17 cellular contexts compared by ENCODE assay signal in genomic region chr13:40164137-40164536, GRCh38.
DNase-seq lines count a peak whose midpoint lies in the region; ATAC-seq, FAIRE-seq and TF ChIP-seq lines count a peak whose summit lies in the region.
"Had no signal": no experiment of that assay in that cellular context is flagged by ENCODE, and none has a peak within 500 bp of the region (broad histone marks: within the 10 kb centered on the region; RNA-seq: fewer than 3 reads in every experiment).

No MANE protein-coding gene starts in this region.

- peak; percentile 29 for DNase-seq in H54 (ENCODE audit: insufficient read length, low spot score)
- DNase-seq in SK-MEL-5 (ENCODE audit: low read depth, low spot score): peak; percentile 80
- DNase-seq in glomerular visceral epithelial cell (ENCODE audit: extremely low spot score): peak; percentile 40
- DNase-seq in stromal cell of bone marrow (ENCODE audit: low read depth): peak; percentile 29
- no peak for DNase-seq in stimulated activated naive CD8-positive, alpha-beta T cell treated with anti-CD3 and anti-CD28 coated beads, Interleukin-15, amount 100 ng/mL, for 72 hours
- no peak for DNase-seq in UCSD-AML1 (lab: John Stamatoyannopoulos, UW; ENCODE audit: unreplicated experiment)
- DNase-seq: activated gamma-delta T cell; foreskin keratinocyte; GDM1; NCI-H2171; NK-92 treated with Interleukin-12 subunit alpha and Interleukin-12 subunit beta, amount 100 ng/mL, for 24 hours; pancreas; stimulated activated CD4-positive, alpha-beta T cell treated with anti-CD3 and anti-CD28 coated beads, Interleukin-12 subunit alpha, Interleukin-12 subunit beta, amount 100 ng/mL, for 4 hours; substantia nigra had no signal

- peaks cover 0 to 3% of the 10 kb centered on the region in 2 donors for H3K9me3 Mint-ChIP-seq in stimulated activated naive CD8-positive, alpha-beta T cell treated with anti-CD3 and anti-CD28 coated beads, Interleukin-15, amount 100 ng/mL, for 72 hours

- no peak overlapping the region for H3K27ac Mint-ChIP-seq in stimulated activated naive CD8-positive, alpha-beta T cell treated with anti-CD3 and anti-CD28 coated beads, Interleukin-15, amount 100 ng/mL, for 72 hours
- H3K27ac Mint-ChIP-seq: CD14-positive monocyte had no signal

- in situ Hi-C loops in SK-MEL-5 (cut with HindIII; ENCODE audit: low pct_unique_long_range_greater_than_20kb, low sequenced_read_pairs): no loop called here

- TF ChIP-seq POLR2A in H54 (IDR thresholded peaks at IDR 0.05; ENCODE audit: low read depth, low read length): no peak

- no peaks in the 10 kb centered on the region for H3K27me3 Mint-ChIP-seq in stimulated activated naive CD8-positive, alpha-beta T cell treated with anti-CD3 and anti-CD28 coated beads, Interleukin-15, amount 100 ng/mL, for 72 hours

- H3K4me1 Mint-ChIP-seq in stimulated activated naive CD8-positive, alpha-beta T cell treated with anti-CD3 and anti-CD28 coated beads, Interleukin-15, amount 100 ng/mL, for 72 hours: peaks cover 38% of the 10 kb centered on the region
- H3K4me1 Mint-ChIP-seq: CD14-positive monocyte had no signal

- no peak for FAIRE-seq in H54 (lab: Jason Lieb, UNC)
- FAIRE-seq: astrocyte, pancreas had no signal

- no peak overlapping the region for H3K4me3 Mint-ChIP-seq in stimulated activated naive CD8-positive, alpha-beta T cell treated with anti-CD3 and anti-CD28 coated beads, Interleukin-15, amount 100 ng/mL, for 72 hours
- H3K4me3 Mint-ChIP-seq: CD14-positive monocyte had no signal

- ATAC-seq in stimulated activated naive CD8-positive, alpha-beta T cell treated with anti-CD3 and anti-CD28 coated beads, Interleukin-15, amount 100 ng/mL, for 72 hours: no peak
- ATAC-seq in GM18867 (IDR thresholded peaks at IDR 0.05; ENCODE audit: unreplicated experiment): no peak
- ATAC-seq: foreskin keratinocyte had no signal

Comparison
In these comparisons a context has a peak if more than half of its experiments do, and no peak if none do; other contexts are left out.
1. DNase-seq: peak in H54 (single experiment), SK-MEL-5 (single experiment), glomerular visceral epithelial cell (single experiment) and stromal cell of bone marrow (single experiment); none in stimulated activated naive CD8-positive, alpha-beta T cell treated with anti-CD3 and anti-CD28 coated beads, Interleukin-15, amount 100 ng/mL, for 72 hours (0 of 2) and UCSD-AML1 (single experiment).